21 cellular contexts compared by ENCODE assay signal in the genomic region with DNA sequence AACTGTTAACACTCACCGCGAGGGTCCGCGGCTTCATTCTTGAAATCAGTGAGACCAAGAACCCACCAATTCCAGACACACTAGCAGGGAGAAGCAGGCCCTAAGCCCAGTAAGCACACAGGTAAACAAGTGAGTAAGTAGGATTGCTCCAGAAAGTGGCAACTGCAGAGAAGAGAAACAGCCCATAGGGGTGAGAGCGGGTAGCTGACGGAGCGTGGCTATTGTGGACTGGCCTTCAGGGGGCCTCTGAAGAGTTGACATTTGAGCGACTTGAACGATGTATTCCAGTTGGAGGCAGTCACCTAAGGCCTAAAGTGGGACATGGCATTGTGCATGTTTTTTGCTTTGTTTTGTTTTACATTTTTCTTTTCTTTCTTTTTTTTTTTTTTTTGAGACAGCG.
"Had no signal": no experiment of that assay in that cellular context is flagged by ENCODE, and none has a peak within 500 bp of the region (broad histone marks: within the 10 kb centered on the region; RNA-seq: fewer than 3 reads in every experiment).

No MANE protein-coding gene starts in this region.

- H3K4me3 Mint-ChIP-seq: naive thymus-derived CD8-positive, alpha-beta T cell; stimulated activated memory B cell treated with anti-CD40 and anti-IgM and Interleukin-4, amounts not matched to agents 10 μg/mL and 1 μg/mL and 100 μg/mL, for 72 hours; stimulated activated naive CD8-positive, alpha-beta T cell treated with anti-CD3 and anti-CD28 coated beads, Interleukin-15, Interleukin-2, amounts not matched to agents 100 ng/mL and 50 ng/mL, for 24 hours had no signal

- DNase-seq: colonic mucosa; dermis blood vessel endothelial cell; foreskin melanocyte; heart right ventricle; kidney glomerular epithelial cell; mammary epithelial cell; mucosa of descending colon; naive thymus-derived CD8-positive, alpha-beta T cell; psoas muscle; retina; spleen; stimulated activated CD4-positive, alpha-beta T cell treated with anti-CD3 and anti-CD28 coated beads, Interleukin-15, amount 100 ng/mL, for 24 hours; stimulated activated CD4-positive, alpha-beta T cell treated with anti-CD3 and anti-CD28 coated beads, Interleukin-1b, Interleukin-23, amount 100 ng/mL, for 48 hours; stimulated activated CD4-positive, alpha-beta T cell treated with anti-CD3 and anti-CD28 coated beads, Interleukin-4, amount 100 ng/mL, for 24 hours had no signal

- H3K4me1 Mint-ChIP-seq: stimulated activated memory B cell treated with anti-CD40 and anti-IgM and Interleukin-4, amounts not matched to agents 10 μg/mL and 1 μg/mL and 100 μg/mL, for 72 hours had no signal

- H3K27ac ChIP-seq: colonic mucosa, heart right ventricle, neutrophil, psoas muscle, spleen, testis, tibial nerve had no signal

- H3K9me3 ChIP-seq: colonic mucosa, heart right ventricle, mucosa of descending colon, neutrophil, psoas muscle, spleen, testis had no signal

- ATAC-seq: heart right ventricle; left lobe of liver; mucosa of descending colon; naive thymus-derived CD8-positive, alpha-beta T cell; psoas muscle; sciatic nerve; stimulated activated memory B cell treated with anti-CD40 and anti-IgM and Interleukin-4, amounts not matched to agents 10 μg/mL and 1 μg/mL and 100 μg/mL, for 72 hours had no signal

- H3K36me3 ChIP-seq: colonic mucosa, heart right ventricle, neutrophil, spleen, tibial nerve had no signal

- H3K4me1 ChIP-seq: colonic mucosa, heart right ventricle, psoas muscle, testis, tibial nerve had no signal

- H3K36me3 Mint-ChIP-seq: naive thymus-derived CD8-positive, alpha-beta T cell; stimulated activated memory B cell treated with anti-CD40 and anti-IgM and Interleukin-4, amounts not matched to agents 10 μg/mL and 1 μg/mL and 100 μg/mL, for 72 hours had no signal

- H3K4me3 ChIP-seq: colonic mucosa, heart right ventricle, mucosa of descending colon, psoas muscle, spleen, tibial nerve had no signal

- H3K27me3 ChIP-seq: colonic mucosa, testis had no signal

- H3K27ac Mint-ChIP-seq: naive thymus-derived CD8-positive, alpha-beta T cell; stimulated activated memory B cell treated with anti-CD40 and anti-IgM and Interleukin-4, amounts not matched to agents 10 μg/mL and 1 μg/mL and 100 μg/mL, for 72 hours; stimulated activated naive CD8-positive, alpha-beta T cell treated with anti-CD3 and anti-CD28 coated beads, Interleukin-15, Interleukin-2, amounts not matched to agents 100 ng/mL and 50 ng/mL, for 24 hours had no signal

- H3K9me3 Mint-ChIP-seq: stimulated activated memory B cell treated with anti-CD40 and anti-IgM and Interleukin-4, amounts not matched to agents 10 μg/mL and 1 μg/mL and 100 μg/mL, for 72 hours; stimulated activated naive CD8-positive, alpha-beta T cell treated with anti-CD3 and anti-CD28 coated beads, Interleukin-15, Interleukin-2, amounts not matched to agents 100 ng/mL and 50 ng/mL, for 24 hours had no signal
